In the genomic region with DNA sequence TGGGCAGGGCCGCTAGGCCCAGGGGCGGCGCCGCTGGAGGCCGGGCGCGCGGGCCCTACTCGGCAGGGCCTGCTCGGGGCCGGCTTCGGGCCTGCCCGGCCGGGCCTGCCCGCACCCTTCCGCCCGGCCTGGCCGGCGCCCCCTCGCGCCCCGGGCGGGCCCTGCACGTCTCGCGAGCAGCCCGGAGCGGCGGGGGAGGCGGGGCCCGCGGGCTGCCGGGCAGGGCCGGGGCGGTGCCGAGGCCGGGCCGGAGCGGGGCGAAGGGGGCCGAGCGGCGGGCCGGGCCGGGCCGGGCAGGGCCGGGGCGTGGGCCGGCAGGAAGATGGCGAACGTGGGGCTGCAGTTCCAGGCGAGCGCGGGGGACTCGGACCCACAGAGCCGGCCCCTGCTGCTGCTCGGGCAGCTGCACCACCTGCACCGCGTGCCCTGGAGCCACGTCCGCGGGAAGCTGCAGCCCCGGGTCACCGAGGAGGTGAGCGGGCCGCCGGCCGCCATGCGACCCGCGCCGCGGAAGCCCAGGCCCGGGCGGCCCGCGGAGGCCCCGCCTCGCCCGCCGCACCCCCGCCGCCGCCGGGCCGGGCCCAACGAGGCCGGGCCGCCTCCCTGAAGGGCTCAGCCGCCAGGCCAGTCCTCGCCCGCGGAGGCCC, we compare ENCODE assay signal across 8 cellular contexts. TPM values are rescaled to one million over a fixed set of nuclear protein-coding genes. Genes with fewer than 3 reads are reported as not detected.
DNase-seq lines count a peak whose midpoint lies in the region; ATAC-seq, FAIRE-seq and TF ChIP-seq lines count a peak whose summit lies in the region.

A gene with protein sequence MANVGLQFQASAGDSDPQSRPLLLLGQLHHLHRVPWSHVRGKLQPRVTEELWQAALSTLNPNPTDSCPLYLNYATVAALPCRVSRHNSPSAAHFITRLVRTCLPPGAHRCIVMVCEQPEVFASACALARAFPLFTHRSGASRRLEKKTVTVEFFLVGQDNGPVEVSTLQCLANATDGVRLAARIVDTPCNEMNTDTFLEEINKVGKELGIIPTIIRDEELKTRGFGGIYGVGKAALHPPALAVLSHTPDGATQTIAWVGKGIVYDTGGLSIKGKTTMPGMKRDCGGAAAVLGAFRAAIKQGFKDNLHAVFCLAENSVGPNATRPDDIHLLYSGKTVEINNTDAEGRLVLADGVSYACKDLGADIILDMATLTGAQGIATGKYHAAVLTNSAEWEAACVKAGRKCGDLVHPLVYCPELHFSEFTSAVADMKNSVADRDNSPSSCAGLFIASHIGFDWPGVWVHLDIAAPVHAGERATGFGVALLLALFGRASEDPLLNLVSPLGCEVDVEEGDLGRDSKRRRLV (plus strand): TSS at position 222 of the 647 bp plus-strand sequence. CDS start 101 bp downstream, at position 323.

- peak; percentile 86 for ATAC-seq in GM21528 (IDR thresholded peaks at IDR 0.05; ENCODE audit: low FRiP score, unreplicated experiment)

- H3K4me3 ChIP-seq in WERI-Rb-1 (ENCODE audit: low read depth, low read length), result peak within 1 kb of the TSS; percentile 18
- peak within 1 kb of the TSS; percentile 45 for H3K4me3 ChIP-seq in bronchial epithelial cell (ENCODE audit: low read depth, low read length)

- H3K36me3 ChIP-seq in KOPT-K1 (ENCODE audit: insufficient read depth, low read length), result peaks cover 5% of the 10 kb centered on the region; the same call in 1 of the 2 replicates
- peaks cover 7% of the 10 kb centered on the region for H3K36me3 ChIP-seq in WERI-Rb-1
- peaks cover 3% of the 10 kb centered on the region for H3K36me3 ChIP-seq in bronchial epithelial cell (ENCODE audit: control insufficient read depth, insufficient read depth, low read length)

- TF ChIP-seq CTCF in WERI-Rb-1 (IDR thresholded peaks at IDR 0.05; ENCODE audit: low read depth, low read length) (no peak), bronchial epithelial cell (IDR thresholded peaks at IDR 0.05; ENCODE audit: insufficient read depth, low read length, severe bottlenecking) (peak; percentile 22)

- H3K27me3 ChIP-seq in WERI-Rb-1 (ENCODE audit: insufficient read depth, low read depth, severe bottlenecking), result no peaks in the 10 kb centered on the region
- H3K27me3 ChIP-seq in bronchial epithelial cell (ENCODE audit: control insufficient read depth, insufficient read depth, low read length), result no peaks in the 10 kb centered on the region

- no peaks in the 10 kb centered on the region for H3K9me3 ChIP-seq in KOPT-K1 (ENCODE audit: insufficient read depth, low read length, poor library complexity, severe bottlenecking)
- no peaks in the 10 kb centered on the region for H3K9me3 ChIP-seq in WERI-Rb-1 (ENCODE audit: severe bottlenecking)

- FAIRE-seq in bronchial epithelial cell (lab: Jason Lieb, UNC), result no peak

- H3K27ac ChIP-seq in KOPT-K1 (ENCODE audit: low read depth, low read length, poor library complexity, severe bottlenecking), result peak within 1 kb of the TSS; percentile 31
- peak within 1 kb of the TSS; percentile 62 for H3K27ac ChIP-seq in WERI-Rb-1

- DNase-seq in DMS53 treated with DMSO at 0.1 percent for 48 hours (lab: John Stamatoyannopoulos, UW; ENCODE audit: unreplicated experiment) (peak; percentile 11), WERI-Rb-1 (peak; percentile 34), bronchial epithelial cell (ENCODE audit: low read depth) (peak; percentile 32), islet precursor cell (peak; percentile 71), NCI-H1048 (lab: John Stamatoyannopoulos, UW) (no peak)
- DNase-seq in stimulated activated CD4-positive, alpha-beta T cell treated with anti-CD3 and anti-CD28 coated beads, Interleukin-1b, Interleukin-23, amount 100 ng/mL, for 1 hour (ENCODE audit: low read depth in 2 of 2), result peak; percentile 21 to 56

RNA-seq across cellular contexts. Expression of the gene that starts here (rescaled TPM):
- total RNA-seq in bronchial epithelial cell, result 23.7 and 24.7 TPM in 2 replicates
